In genomic region chr6:38699702-38700101, GRCh38 we compare ENCODE assay signal across 8 cellular contexts. TPM values are rescaled to one million over a fixed set of nuclear protein-coding genes. Genes with fewer than 3 reads are reported as not detected.
"Had no signal": no experiment of that assay in that cellular context is flagged by ENCODE, and none has a peak within 500 bp of the region (broad histone marks: within the 10 kb centered on the region; RNA-seq: fewer than 3 reads in every experiment).

No MANE protein-coding gene starts in this region.

RNA-seq across cellular contexts. Expression of gene DNAH8, which starts 15.4 kb away (rescaled TPM):
- total RNA-seq: left colon; naive thymus-derived CD8-positive, alpha-beta T cell; omental fat pad; smooth muscle cell; subcutaneous adipose tissue had no signal
- polyA plus RNA-seq: immature natural killer cell; liver; mammary epithelial cell; naive thymus-derived CD8-positive, alpha-beta T cell; smooth muscle cell had no signal
